9 cellular contexts compared by ENCODE assay signal in genomic region chr3:143885803-143886427, GRCh38. TPM values are rescaled to one million over a fixed set of nuclear protein-coding genes. Genes with fewer than 3 reads are reported as not detected.
DNase-seq lines count a peak whose midpoint lies in the region; ATAC-seq, FAIRE-seq and TF ChIP-seq lines count a peak whose summit lies in the region.
"Had no signal": no experiment of that assay in that cellular context is flagged by ENCODE, and none has a peak within 500 bp of the region (broad histone marks: within the 10 kb centered on the region; RNA-seq: fewer than 3 reads in every experiment).

No MANE protein-coding gene starts in this region.

- POLR2A ChIA-PET in GM12878 (lab: Charles Lee): no interaction called here

- H3K4me2 ChIP-seq in GM12878 (ENCODE audit: control insufficient read depth, insufficient read depth): no peak overlapping the region

- H3K9ac ChIP-seq in GM12878 (ENCODE audit: control insufficient read depth, insufficient read depth, low read length): no peak overlapping the region

- TF ChIP-seq CTCF in GM12878 (IDR thresholded peaks at IDR 0.05 in 2 of 3, conservative IDR thresholded peaks at IDR 0.05 in 1 of 3; ENCODE audit: control insufficient read depth in 2 of 3, extremely low read depth in 1 of 3, insufficient read depth in 1 of 3, low read depth in 3 of 3, low read length in 3 of 3): peak; percentile 77 to 82 (median 77)
- TF ChIP-seq CTCF in kidney epithelial cell (IDR thresholded peaks at IDR 0.05; ENCODE audit: insufficient read depth, low read length, poor library complexity, severe bottlenecking): peak; percentile 72
- TF ChIP-seq CTCF in tibial artery (IDR thresholded peaks at IDR 0.05): peak; percentile 33 to 58

- CTCF ChIA-PET in GM12878 (lab: Yijun Ruan, JAX): interaction anchor here (0.7 to 3.2 kb wide), 23 partner anchors 9 to 1277 kb away, joined by 3 to 37 read pairs (median 4); partner anchors contain the start of gene DIPK2A

- H3K79me2 ChIP-seq in GM12878 (ENCODE audit: control insufficient read depth, insufficient read depth, low read length): no peaks in the 10 kb centered on the region

- no peak overlapping the region for H2AFZ ChIP-seq in GM12878 (ENCODE audit: control insufficient read depth, low read depth, low read length)

- SMC1A ChIA-PET in GM12878 (lab: Charles Lee; ENCODE audit: uncharacterized antibody, unreplicated experiment): interaction anchor here (0.7 to 1.5 kb wide), 11 partner anchors 15 to 110 kb away, joined by 3 to 6 read pairs (median 3); partner anchors contain the start of gene DIPK2A

- TF ChIP-seq RAD21 in GM12878 (IDR thresholded peaks at IDR 0.05; ENCODE audit: insufficient read depth, low read depth, low read length): peak; percentile 82

- no peak for TF ChIP-seq EP300 in GM12878 (IDR thresholded peaks at IDR 0.05; ENCODE audit: borderline replicate concordance in 1 of 2, control insufficient read depth in 1 of 2, low read depth in 2 of 2, low read length in 2 of 2)

- no peak for TF ChIP-seq POLR2A in GM12878 (IDR thresholded peaks at IDR 0.05; ENCODE audit: low read depth, low read length)

- 25% methylated on average over 1 of the region's 1 CpG for WGBS in GM12878 (ENCODE audit: insufficient coverage, insufficient replicate concordance, low lambda C conversion rate, missing lambda C conversion rate)

- H3K4me1 ChIP-seq in GM12878 (ENCODE audit: control insufficient read depth, insufficient read depth, low read length): no peaks in the 10 kb centered on the region
- no peaks in the 10 kb centered on the region for H3K4me1 ChIP-seq in tibial artery

- no peaks in the 10 kb centered on the region for H4K20me1 ChIP-seq in GM12878 (ENCODE audit: control insufficient read depth, insufficient read depth)

- RAD21 ChIA-PET in GM12878 (lab: Charles Lee; ENCODE audit: unreplicated experiment): interaction anchor here (0.9 to 2.1 kb wide), 4 partner anchors 10 to 66 kb away, joined by 3 to 7 read pairs (median 6); no protein-coding TSS in a partner anchor

- H3K27ac ChIP-seq in GM12878 (ENCODE audit: control insufficient read depth, insufficient read depth): no peak overlapping the region
- H3K27ac ChIP-seq in tibial artery: no peak overlapping the region

- no peaks in the 10 kb centered on the region for H3K27me3 ChIP-seq in GM12878 (replicated peaks in 1 of 2; ENCODE audit: control insufficient read depth in 2 of 2, insufficient read depth in 2 of 2, low read length in 1 of 2)
- peaks cover 4% of the 10 kb centered on the region for H3K27me3 ChIP-seq in kidney epithelial cell (ENCODE audit: control insufficient read depth, insufficient read depth, low read length)
- H3K27me3 ChIP-seq in tibial artery: no peaks in the 10 kb centered on the region

- peak; percentile 93 for ATAC-seq in GM19455 (IDR thresholded peaks at IDR 0.05; ENCODE audit: unreplicated experiment)
- peak; percentile 97 for ATAC-seq in HG03378 (IDR thresholded peaks at IDR 0.05; ENCODE audit: unreplicated experiment)
- peak; percentile 97 for ATAC-seq in GM12878

- FAIRE-seq in GM12878 (lab: Jason Lieb, UNC): peak; percentile 76
- FAIRE-seq: G401.6 had no signal

- no TSS peak for BruUV-seq in GM12878 (replicated peaks; lab: Mats Ljungman, UMichigan)

- DNase-seq in NCI-H446 (lab: John Stamatoyannopoulos, UW) (peak; percentile 8 to 69), NCI-H446 treated with DMSO at 0.1 percent for 48 hours (lab: John Stamatoyannopoulos, UW) (no peak), NOMO-1 treated with DMSO at 0.1 percent for 48 hours (lab: John Stamatoyannopoulos, UW; ENCODE audit: unreplicated experiment) (peak; percentile 68), GM12878 (ENCODE audit: low read depth, low spot score) (peak; percentile 15), kidney epithelial cell (ENCODE audit: low read depth) (no peak), tibial artery (no peak)

- in situ Hi-C loops in GM12878 (cut with MboI): no loop called here

- H3K9me3 ChIP-seq in GM12878 (replicated peaks; ENCODE audit: control insufficient read depth, insufficient read depth, low read length) (no peaks in the 10 kb centered on the region), tibial artery (no peaks in the 10 kb centered on the region)

- intact Hi-C loops in GM12878 (cut with micrococcal nuclease; ENCODE audit: unreplicated experiment) (loop anchor here (1.0 to 2.0 kb wide), 2 partner anchors 65 to 111 kb away; no protein-coding TSS in a partner anchor), tibial artery (cut with DNase I; ENCODE audit: low total_unique reads) (no loop called here)

- H3K4me3 ChIP-seq in GM12878 (no peak overlapping the region), kidney epithelial cell (ENCODE audit: low read depth, low read length) (no peak overlapping the region), tibial artery (no peak overlapping the region)

- no peaks in the 10 kb centered on the region for H3K36me3 ChIP-seq in GM12878 (ENCODE audit: control insufficient read depth in 2 of 2, insufficient read depth in 2 of 2, low read length in 1 of 2)
- no peaks in the 10 kb centered on the region for H3K36me3 ChIP-seq in kidney epithelial cell (ENCODE audit: control insufficient read depth, insufficient read depth, low read length)
- no peaks in the 10 kb centered on the region for H3K36me3 ChIP-seq in tibial artery

TF ChIP-seq in GM12878, 131 proteins besides CTCF, POLR2A, EP300 and RAD21:
- TF ChIP-seq CBX5 (IDR thresholded peaks at IDR 0.05; ENCODE audit: low read depth) (0 out of 2 replicates have a peak, but pooled peaks have one; percentile 52), USF2 (IDR thresholded peaks at IDR 0.05; ENCODE audit: borderline replicate concordance, low read depth, low read length) (no peak), YY1 (IDR thresholded peaks at IDR 0.05; ENCODE audit: low read depth, low read length) (0 out of 2 replicates have a peak, but pooled peaks have one; percentile 44), SMC3 (IDR thresholded peaks at IDR 0.05; ENCODE audit: borderline replicate concordance, low read length) (peak; percentile 62; the same call in 1 of the 2 replicates), RFX5 (IDR thresholded peaks at IDR 0.05; ENCODE audit: low read depth, low read length) (no peak)

RNA-seq across cellular contexts. Expression of gene SLC9A9, which starts 37.6 kb away (rescaled TPM):
- 54.3 and 56.4 TPM in 2 replicates for total RNA-seq in GM12878 (2013; cell fraction: nucleolus; rRNA removed)
- total RNA-seq in GM12878 (2014; rRNA removed): 8.9 and 11.5 TPM in 2 replicates
- total RNA-seq in GM12878 (2014; rRNA removed; fragmentation: Illumina TruSeq; extraction: Trizol): 9.7 and 13.6 TPM in 2 replicates
- total RNA-seq in GM12878 (2021): 7.4 and 8.8 TPM in 2 replicates
- 11.7 TPM for polyA plus RNA-seq in GM12878 (2011; ENCODE audit: low read depth)
- polyA plus RNA-seq in GM12878 (2011; rRNA removed): 3.5 and 5.3 TPM in 2 replicates
- polyA plus RNA-seq in GM12878 (2011; cell fraction: cytosol; rRNA removed): 1.6 and 3.1 TPM in 2 replicates
- 2.0 and 3.0 TPM in 2 replicates for polyA plus RNA-seq in GM12878 (2011; cell fraction: nucleus; rRNA removed)
- 6.7 and 8.2 TPM in 2 replicates for polyA plus RNA-seq in GM12878 (2012)
- 8.2 and 10.3 TPM in 2 replicates for polyA plus RNA-seq in GM12878 (2014; fragmentation: Illumina TruSeq; extraction: Trizol)
- 10 to 100 TPM; 10.7 to 14.2 TPM for polyA plus RNA-seq in GM12878 (2014; fragmentation: Nextera tagmentation; extraction: Ambion mirVana)
- 6.3 and 8.1 TPM in 2 replicates for polyA plus RNA-seq in GM12878 (2014; rRNA removed)
- polyA plus RNA-seq in GM12878 (2016; fragmentation: Nextera tagmentation; extraction: Ambion mirVana): 10 to 100 TPM; 12.5 to 13.2 TPM
- 9.3 and 11.1 TPM in 2 replicates for polyA minus RNA-seq in GM12878 (2011; rRNA and poly(A)+ RNA removed)
- 0.67 and 1.7 TPM in 2 replicates for polyA minus RNA-seq in GM12878 (2011; cell fraction: cytosol; rRNA and poly(A)+ RNA removed)
- polyA minus RNA-seq in GM12878 (2011; cell fraction: nucleus; rRNA and poly(A)+ RNA removed): 11.0 and 12.1 TPM in 2 replicates
- 0.41 and 3.0 TPM in 2 replicates for total RNA-seq in kidney epithelial cell

Comparison
In these comparisons a context has a peak if more than half of its experiments do, and no peak if none do; other contexts are left out.
1. DNase-seq: peak in NCI-H446 (2 of 2), NOMO-1 treated with DMSO at 0.1 percent for 48 hours (single experiment) and GM12878 (single experiment); none in NCI-H446 treated with DMSO at 0.1 percent for 48 hours (single experiment), kidney epithelial cell (single experiment) and tibial artery (0 of 2).
2. Peak in every context shown above with its lines, with median percentiles within 50 percentile points of each other: ATAC-seq and CTCF ChIP-seq.